Comparison of ENCODE assay signal across 24 cellular contexts in genomic region chr15:41535529-41535928, GRCh38. TPM values are rescaled to one million over a fixed set of nuclear protein-coding genes. Genes with fewer than 3 reads are reported as not detected.
"Had no signal": no experiment of that assay in that cellular context is flagged by ENCODE, and none has a peak within 500 bp of the region (broad histone marks: within the 10 kb centered on the region; RNA-seq: fewer than 3 reads in every experiment).

No MANE protein-coding gene starts in this region.

- H3K4me1 ChIP-seq: left ventricle myocardium inferior, pancreas, prostate gland, sigmoid colon, suprapubic skin, tibial artery, uterus had no signal

- DNase-seq: islet precursor cell; left ventricle myocardium inferior; midbrain; mucosa of descending colon; naive thymus-derived CD4-positive, alpha-beta T cell; nucleus accumbens; pancreas; retina; sigmoid colon; small intestine; spleen; stimulated activated CD4-positive, alpha-beta T cell treated with anti-CD3 and anti-CD28 coated beads, Interleukin-4, amount 100 ng/mL, for 24 hours; stimulated activated naive CD4-positive, alpha-beta T cell; tibial artery; trophoblast cell; uterus had no signal

- H3K27me3 ChIP-seq: pancreas, sigmoid colon, spleen, suprapubic skin, tibial artery, uterus had no signal

- H3K9me3 ChIP-seq: left ventricle myocardium inferior, mucosa of descending colon, pancreas, prostate gland, sigmoid colon, spleen, suprapubic skin, thoracic aorta, tibial artery, uterus had no signal

- ATAC-seq: mucosa of descending colon; naive thymus-derived CD4-positive, alpha-beta T cell; natural killer cell treated with Interleukin-12 subunit alpha and Interleukin-12 subunit beta and Interleukin-15 and Interleukin-18, amount 100 ng/mL, for 72 hours; pancreas; right cardiac atrium; stimulated activated effector memory CD8-positive, alpha-beta T cell treated with anti-CD3 and anti-CD28 coated beads, Interleukin-12 subunit alpha, Interleukin-12 subunit beta, amount 100 ng/mL, for 72 hours had no signal

- H3K36me3 ChIP-seq: uterus had no signal

- H3K27ac ChIP-seq: left ventricle myocardium inferior, pancreas, prostate gland, sigmoid colon, spleen, suprapubic skin, thoracic aorta, tibial artery, uterus had no signal

- H3K4me3 ChIP-seq: left ventricle myocardium inferior, lung, mucosa of descending colon, pancreas, prostate gland, sigmoid colon, spleen, suprapubic skin, thoracic aorta, tibial artery, uterus had no signal

RNA-seq across cellular contexts. Expression of gene LTK, which starts 21.9 kb away (rescaled TPM):
- total RNA-seq: osteoblast had no signal
- polyA plus RNA-seq: naive thymus-derived CD4-positive, alpha-beta T cell had no signal

RNA-seq across cellular contexts. Expression of gene TYRO3, which starts 23.5 kb away (rescaled TPM):
- polyA plus RNA-seq: naive thymus-derived CD4-positive, alpha-beta T cell had no signal
